15 cellular contexts compared by ENCODE assay signal in the genomic region with DNA sequence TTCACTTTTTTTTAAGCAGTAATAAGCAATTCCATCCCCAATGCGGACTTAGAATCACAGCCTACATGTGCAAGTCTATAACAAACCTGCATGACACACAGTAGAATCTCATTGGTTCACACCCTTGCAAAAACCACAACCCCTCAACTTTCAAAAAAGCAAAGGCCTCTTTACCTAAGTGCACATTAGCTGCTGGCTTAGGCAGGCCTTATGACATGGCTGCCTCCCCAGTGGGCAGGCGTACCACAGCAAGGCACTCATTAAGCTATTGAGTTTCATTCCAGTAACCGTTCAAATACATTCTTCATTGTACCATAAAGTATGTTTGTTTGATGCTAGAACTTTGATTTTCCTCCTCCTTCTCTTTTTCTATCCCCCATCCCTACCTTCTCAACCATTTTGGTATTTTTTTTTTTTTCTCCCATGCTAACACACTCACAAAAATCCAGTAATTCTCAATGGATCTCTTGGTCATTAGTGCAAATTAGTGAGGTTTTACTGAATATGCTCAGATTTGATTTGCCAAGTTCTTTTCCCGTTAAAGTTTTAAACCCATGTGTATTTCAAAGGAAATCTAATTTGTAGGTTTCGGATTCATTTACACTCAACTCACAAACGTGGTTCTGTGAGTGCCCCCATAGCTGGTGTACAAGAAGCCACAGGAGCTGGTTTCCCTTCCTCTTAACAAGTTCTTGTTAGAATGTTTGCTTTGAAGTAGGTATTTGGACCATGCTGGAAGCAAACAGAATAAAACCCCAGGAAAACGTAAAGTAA.
A peak's percentile ranks its signal among the peaks of the same experiment; 100 is the strongest.
DNase-seq lines count a peak whose midpoint lies in the region; ATAC-seq lines count a peak whose summit lies in the region.
"Had no signal": no experiment of that assay in that cellular context is flagged by ENCODE, and none has a peak within 500 bp of the region (broad histone marks: within the 10 kb centered on the region; RNA-seq: fewer than 3 reads in every experiment).

No MANE protein-coding gene starts in this region.

- no peaks in the 10 kb centered on the region for H3K27me3 ChIP-seq in MG63

- no peaks in the 10 kb centered on the region for H3K36me3 ChIP-seq in MG63

- ATAC-seq in activated T-cell treated with anti-CD3 and anti-CD28 coated beads, Interleukin-2, amount 50 U/mL, for 72 hours (replicated peaks in 1 of 2), result no peak
- peak; percentile 52 for ATAC-seq in GM21786 (IDR thresholded peaks at IDR 0.05; ENCODE audit: unreplicated experiment)
- ATAC-seq in HG03175 (IDR thresholded peaks at IDR 0.05; ENCODE audit: unreplicated experiment), result peak; percentile 62
- peak; percentile 79 to 86 for ATAC-seq in stimulated activated naive B cell treated with anti-CD40 and anti-IgM and Interleukin-4, amounts not matched to agents 10 μg/mL and 1 μg/mL and 100 μg/mL, for 72 hours (replicated peaks)
- no peak for ATAC-seq in naive thymus-derived CD8-positive, alpha-beta T cell
- ATAC-seq: activated T-cell treated with anti-CD3 and anti-CD28 coated beads, Interleukin-2, amount 50 U/mL, for 4 hours; esophagus mucosa had no signal

- H3K4me3 ChIP-seq in MG63, result no peak overlapping the region
- H3K4me3 ChIP-seq: GM23248 had no signal

- H3K27ac Mint-ChIP-seq in activated T-cell treated with anti-CD3 and anti-CD28 coated beads, Interleukin-2, amount 50 U/mL, for 72 hours, result peak overlapping the region; percentile 4
- no peak overlapping the region for H3K27ac Mint-ChIP-seq in activated T-cell treated with anti-CD3 and anti-CD28 coated beads, Interleukin-2, amount 50 U/mL, for 24 hours
- peak overlapping the region; percentile 83 for H3K27ac Mint-ChIP-seq in stimulated activated naive B cell treated with anti-CD40 and anti-IgM and Interleukin-4, amounts not matched to agents 10 μg/mL and 1 μg/mL and 100 μg/mL, for 72 hours
- H3K27ac Mint-ChIP-seq in naive thymus-derived CD8-positive, alpha-beta T cell, result peak overlapping the region in 1 of 10 donors; percentile 35
- H3K27ac Mint-ChIP-seq: immature natural killer cell, nephron progenitor cell had no signal

- H3K9me3 Mint-ChIP-seq in activated T-cell treated with anti-CD3 and anti-CD28 coated beads, Interleukin-2, amount 50 U/mL, for 72 hours, result peaks cover 11 to 12% of the 10 kb centered on the region in 2 donors
- peaks cover 8% of the 10 kb centered on the region for H3K9me3 Mint-ChIP-seq in activated T-cell treated with anti-CD3 and anti-CD28 coated beads, Interleukin-2, amount 50 U/mL, for 24 hours
- peaks cover 12 to 16% of the 10 kb centered on the region in 2 donors for H3K9me3 Mint-ChIP-seq in stimulated activated naive B cell treated with anti-CD40 and anti-IgM and Interleukin-4, amounts not matched to agents 10 μg/mL and 1 μg/mL and 100 μg/mL, for 72 hours
- peaks cover 4 to 16% (median 10%) of the 10 kb centered on the region in 9 donors for H3K9me3 Mint-ChIP-seq in naive thymus-derived CD8-positive, alpha-beta T cell

- intact Hi-C loops in head of caudate nucleus (cut with DNase I), result no loop called here

- POLR2A ChIA-PET in naive thymus-derived CD8-positive, alpha-beta T cell (lab: Charles Lee), result interaction anchor here (0.5 to 0.7 kb wide), 3 partner anchors 174 to 503 kb away, joined by 3 to 6 read pairs (median 3); no protein-coding TSS in a partner anchor

- peaks cover 30% of the 10 kb centered on the region for H3K4me1 Mint-ChIP-seq in activated T-cell treated with anti-CD3 and anti-CD28 coated beads, Interleukin-2, amount 50 U/mL, for 72 hours (ENCODE audit: low read depth)
- peaks cover 26% of the 10 kb centered on the region for H3K4me1 Mint-ChIP-seq in activated T-cell treated with anti-CD3 and anti-CD28 coated beads, Interleukin-2, amount 50 U/mL, for 24 hours (ENCODE audit: low read depth)
- peaks cover 21 to 27% of the 10 kb centered on the region in 2 donors for H3K4me1 Mint-ChIP-seq in stimulated activated naive B cell treated with anti-CD40 and anti-IgM and Interleukin-4, amounts not matched to agents 10 μg/mL and 1 μg/mL and 100 μg/mL, for 72 hours
- peaks cover 25 to 40% (median 34%) of the 10 kb centered on the region in 4 donors for H3K4me1 Mint-ChIP-seq in naive thymus-derived CD8-positive, alpha-beta T cell

- peaks cover 28% of the 10 kb centered on the region for H3K9me3 ChIP-seq in MG63

- H3K27me3 Mint-ChIP-seq in activated T-cell treated with anti-CD3 and anti-CD28 coated beads, Interleukin-2, amount 50 U/mL, for 72 hours (ENCODE audit: low read depth), result no peaks in the 10 kb centered on the region
- H3K27me3 Mint-ChIP-seq in activated T-cell treated with anti-CD3 and anti-CD28 coated beads, Interleukin-2, amount 50 U/mL, for 24 hours, result no peaks in the 10 kb centered on the region
- no peaks in the 10 kb centered on the region for H3K27me3 Mint-ChIP-seq in stimulated activated naive B cell treated with anti-CD40 and anti-IgM and Interleukin-4, amounts not matched to agents 10 μg/mL and 1 μg/mL and 100 μg/mL, for 72 hours
- H3K27me3 Mint-ChIP-seq in naive thymus-derived CD8-positive, alpha-beta T cell, result no peaks in the 10 kb centered on the region

- H3K36me3 Mint-ChIP-seq in activated T-cell treated with anti-CD3 and anti-CD28 coated beads, Interleukin-2, amount 50 U/mL, for 72 hours (ENCODE audit: insufficient read depth in 2 of 2), result peaks cover 14 to 21% of the 10 kb centered on the region in 2 donors
- peaks cover 20% of the 10 kb centered on the region for H3K36me3 Mint-ChIP-seq in activated T-cell treated with anti-CD3 and anti-CD28 coated beads, Interleukin-2, amount 50 U/mL, for 24 hours (ENCODE audit: low read depth)
- peaks cover 16 to 31% of the 10 kb centered on the region in 2 donors for H3K36me3 Mint-ChIP-seq in stimulated activated naive B cell treated with anti-CD40 and anti-IgM and Interleukin-4, amounts not matched to agents 10 μg/mL and 1 μg/mL and 100 μg/mL, for 72 hours
- peaks cover 25 to 44% (median 25%) of the 10 kb centered on the region in 3 donors for H3K36me3 Mint-ChIP-seq in naive thymus-derived CD8-positive, alpha-beta T cell

- DNase-seq in activated T-cell treated with anti-CD3 and anti-CD28 coated beads, Interleukin-2, amount 50 U/mL, for 72 hours, result no peak
- DNase-seq in activated T-cell treated with anti-CD3 and anti-CD28 coated beads, Interleukin-2, amount 50 U/mL, for 24 hours, result no peak
- peak; percentile 30 for DNase-seq in stimulated activated naive B cell treated with anti-CD40 and anti-IgM and Interleukin-4, amounts not matched to agents 10 μg/mL and 1 μg/mL and 100 μg/mL, for 72 hours
- DNase-seq in MG63 (no peak), head of caudate nucleus (no peak)
- no peak for DNase-seq in naive thymus-derived CD8-positive, alpha-beta T cell
- DNase-seq: activated T-cell treated with anti-CD3 and anti-CD28 coated beads, Interleukin-2, amount 50 U/mL, for 4 hours; DMS79 treated with DMSO at 0.1 percent for 48 hours; GM23248; immature natural killer cell; nephron progenitor cell; T1000 had no signal

- H3K4me3 Mint-ChIP-seq in activated T-cell treated with anti-CD3 and anti-CD28 coated beads, Interleukin-2, amount 50 U/mL, for 72 hours, result no peak overlapping the region
- H3K4me3 Mint-ChIP-seq in activated T-cell treated with anti-CD3 and anti-CD28 coated beads, Interleukin-2, amount 50 U/mL, for 24 hours, result no peak overlapping the region
- peak overlapping the region in 1 of 2 donors; percentile 39 for H3K4me3 Mint-ChIP-seq in stimulated activated naive B cell treated with anti-CD40 and anti-IgM and Interleukin-4, amounts not matched to agents 10 μg/mL and 1 μg/mL and 100 μg/mL, for 72 hours
- H3K4me3 Mint-ChIP-seq in naive thymus-derived CD8-positive, alpha-beta T cell, result peak overlapping the region in 2 of 10 donors; percentile 10 to 30
- H3K4me3 Mint-ChIP-seq: activated T-cell treated with anti-CD3 and anti-CD28 coated beads, Interleukin-2, amount 50 U/mL, for 4 hours; immature natural killer cell; nephron progenitor cell had no signal

Comparison
In these comparisons a context has a peak if more than half of its experiments do, and no peak if none do; other contexts are left out.
1. ATAC-seq: peak in GM21786 (single experiment), HG03175 (single experiment) and stimulated activated naive B cell treated with anti-CD40 and anti-IgM and Interleukin-4, amounts not matched to agents 10 μg/mL and 1 μg/mL and 100 μg/mL, for 72 hours (2 of 2); none in activated T-cell treated with anti-CD3 and anti-CD28 coated beads, Interleukin-2, amount 50 U/mL, for 72 hours (0 of 2) and naive thymus-derived CD8-positive, alpha-beta T cell (0 of 2).